ENCODE assay signal across 25 cellular contexts in the genomic region with DNA sequence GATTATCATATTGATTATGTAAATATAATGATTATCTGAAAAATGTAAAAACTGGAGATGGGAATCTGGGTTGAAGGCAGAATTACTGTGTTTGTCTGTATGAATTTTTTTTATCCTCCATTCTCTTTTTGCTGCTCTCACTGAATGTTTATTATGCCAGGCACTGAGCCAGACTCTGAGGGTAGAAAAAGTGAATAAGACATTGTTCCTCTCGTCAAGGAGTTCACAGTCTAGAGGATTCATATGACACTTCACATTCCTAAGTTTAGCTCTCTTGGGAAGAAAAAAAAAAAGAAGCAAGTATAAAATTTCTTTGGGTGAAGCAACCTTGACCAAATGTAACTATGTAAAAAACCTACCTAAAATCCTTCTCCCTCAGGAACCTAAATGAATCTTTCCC.
A peak's percentile ranks its signal among the peaks of the same experiment; 100 is the strongest.
DNase-seq lines count a peak whose midpoint lies in the region; ATAC-seq and TF ChIP-seq lines count a peak whose summit lies in the region.
"Had no signal": no experiment of that assay in that cellular context is flagged by ENCODE, and none has a peak within 500 bp of the region (broad histone marks: within the 10 kb centered on the region; RNA-seq: fewer than 3 reads in every experiment).

No MANE protein-coding gene starts in this region.

- H3K4ac ChIP-seq in IMR-90 (ENCODE audit: low read depth, low read length) (no peak overlapping the region), mesenchymal stem cell (ENCODE audit: low read depth in 1 of 2, low read length in 2 of 2) (no peak overlapping the region)

- H4K20me1 ChIP-seq in IMR-90 (ENCODE audit: insufficient read depth, low read length) (no peaks in the 10 kb centered on the region), mammary epithelial cell (ENCODE audit: insufficient read depth, low read length) (no peaks in the 10 kb centered on the region)

- H2BK15ac ChIP-seq in IMR-90 (ENCODE audit: low read depth, low read length) = no peak overlapping the region
- no peak overlapping the region for H2BK15ac ChIP-seq in mesenchymal stem cell (ENCODE audit: low read depth, poor library complexity, severe bottlenecking)

- no peak overlapping the region for H2BK120ac ChIP-seq in IMR-90 (ENCODE audit: low read depth, low read length)
- H2BK120ac ChIP-seq in mesenchymal stem cell (ENCODE audit: low read depth, low read length) = no peak overlapping the region

- H4K8ac ChIP-seq in IMR-90 (ENCODE audit: low read depth in 2 of 2, low read length in 2 of 2) (no peak overlapping the region), mesenchymal stem cell (ENCODE audit: low read length) (no peak overlapping the region)

- no peak overlapping the region for H2BK12ac ChIP-seq in mesenchymal stem cell (ENCODE audit: low read length in 2 of 2)

- peaks cover 3% of the 10 kb centered on the region for H3K9me3 ChIP-seq in IMR-90 (ENCODE audit: control insufficient read depth, insufficient read depth, low read length)
- no peaks in the 10 kb centered on the region for H3K9me3 ChIP-seq in mammary epithelial cell (replicated peaks; ENCODE audit: insufficient read depth, low read length)
- H3K9me3 ChIP-seq in testis = no peaks in the 10 kb centered on the region
- H3K9me3 ChIP-seq in mesenchymal stem cell (ENCODE audit: control insufficient read depth, low read length) = no peaks in the 10 kb centered on the region
- H3K9me3 ChIP-seq in prostate gland = no peaks in the 10 kb centered on the region
- H3K9me3 ChIP-seq: body of pancreas, left ventricle myocardium inferior, suprapubic skin had no signal

- no peaks in the 10 kb centered on the region for H3K27me3 ChIP-seq in IMR-90 (ENCODE audit: control insufficient read depth, insufficient read depth, low read length)
- no peaks in the 10 kb centered on the region for H3K27me3 ChIP-seq in mammary epithelial cell (ENCODE audit: insufficient read depth, low read length)
- no peaks in the 10 kb centered on the region for H3K27me3 ChIP-seq in testis
- H3K27me3 ChIP-seq in mesenchymal stem cell (ENCODE audit: control insufficient read depth in 1 of 2, insufficient read depth in 1 of 2, low read length in 2 of 2) = no peaks in the 10 kb centered on the region
- no peaks in the 10 kb centered on the region for H3K27me3 ChIP-seq in prostate gland (replicated peaks; ENCODE audit: insufficient read depth)
- H3K27me3 ChIP-seq: body of pancreas, esophagus squamous epithelium, suprapubic skin had no signal

- H3K36me3 ChIP-seq in IMR-90 (ENCODE audit: control insufficient read depth, insufficient read depth, low read length) (no peaks in the 10 kb centered on the region), mammary epithelial cell (ENCODE audit: insufficient read depth, low read length) (no peaks in the 10 kb centered on the region), testis (ENCODE audit: low read depth, missing control alignments) (no peaks in the 10 kb centered on the region), mesenchymal stem cell (ENCODE audit: control insufficient read depth in 1 of 2, insufficient read depth in 2 of 2, low read depth in 1 of 2, low read length in 2 of 2) (no peaks in the 10 kb centered on the region), prostate gland (no peaks in the 10 kb centered on the region)
- H3K36me3 ChIP-seq: esophagus squamous epithelium, left ventricle myocardium inferior, suprapubic skin had no signal

- H3K4me1 ChIP-seq in IMR-90 (ENCODE audit: control insufficient read depth, insufficient read depth, low read length) (no peaks in the 10 kb centered on the region), mammary epithelial cell (ENCODE audit: insufficient read depth, low read length) (no peaks in the 10 kb centered on the region), testis (no peaks in the 10 kb centered on the region), mesenchymal stem cell (ENCODE audit: control insufficient read depth, insufficient read depth, low read depth, low read length) (no peaks in the 10 kb centered on the region), prostate gland (replicated peaks) (no peaks in the 10 kb centered on the region)
- H3K4me1 ChIP-seq: body of pancreas, esophagus squamous epithelium, left ventricle myocardium inferior, suprapubic skin had no signal

- POLR2A ChIA-PET in IMR-90 (lab: Charles Lee; ENCODE audit: unreplicated experiment) = no interaction called here

- WGBS in IMR-90 (ENCODE audit: extremely low coverage in 2 of 2, insufficient read length in 1 of 2), 2 experiments = no CpG with 5 or more reads among the region's 1 CpG
- 0% methylated on average over 1 of the region's 1 CpG for WGBS in mammary epithelial cell (ENCODE audit: low coverage, missing lambda C conversion rate)
- WGBS in testis, 2 donors = 22 to 27% methylated on average over 1 of the region's 1 CpG
- WGBS in mesenchymal stem cell = no CpG with 5 or more reads among the region's 1 CpG
- WGBS in prostate gland = 12% methylated on average over 1 of the region's 1 CpG

- no peak overlapping the region for H4K5ac ChIP-seq in IMR-90 (ENCODE audit: low read depth, low read length)

- TF ChIP-seq POLR2A in IMR-90 (IDR thresholded peaks at IDR 0.05; ENCODE audit: low read depth, low read length) = no peak
- no peak for TF ChIP-seq POLR2A in testis (IDR thresholded peaks at IDR 0.05)
- no peak for TF ChIP-seq POLR2A in prostate gland (IDR thresholded peaks at IDR 0.05)

- no peak for TF ChIP-seq RAD21 in IMR-90 (IDR thresholded peaks at IDR 0.05; ENCODE audit: low read length)

- CTCF ChIA-PET in IMR-90 (lab: Yijun Ruan, JAX) = interaction anchor here (0.6 kb wide), 1 partner anchor 9 kb away, joined by 3 read pairs; no protein-coding TSS in a partner anchor
- CTCF ChIA-PET in mammary epithelial cell (lab: Charles Lee; ENCODE audit: low non-redundant PET) = no interaction called here

- ATAC-seq in IMR-90 (ENCODE audit: low read depth) = no peak
- ATAC-seq: activated naive CD4-positive, alpha-beta T cell treated with anti-CD3 and anti-CD28 coated beads, Interleukin-2, amount 50 U/mL, for 72 hours; body of pancreas; SK-N-SH treated with all-trans-retinoic acid at 6 μM for 48 hours; stimulated activated effector memory CD8-positive, alpha-beta T cell treated with anti-CD3 and anti-CD28 coated beads, Interleukin-12 subunit alpha, Interleukin-12 subunit beta, amount 100 ng/mL, for 72 hours had no signal

- H3K9ac ChIP-seq in IMR-90 (ENCODE audit: low read depth, low read length) (no peak overlapping the region), mammary epithelial cell (ENCODE audit: insufficient read depth, low read length) (no peak overlapping the region), mesenchymal stem cell (ENCODE audit: low read length) (no peak overlapping the region)

- no peak overlapping the region for H3K27ac ChIP-seq in IMR-90 (ENCODE audit: insufficient read depth, low read length)
- H3K27ac ChIP-seq in mammary epithelial cell (ENCODE audit: insufficient read depth, low read depth, low read length) = no peak overlapping the region
- no peak overlapping the region for H3K27ac ChIP-seq in testis
- no peak overlapping the region for H3K27ac ChIP-seq in mesenchymal stem cell (ENCODE audit: low read length, poor library complexity, severe bottlenecking)
- H3K27ac ChIP-seq in prostate gland = no peak overlapping the region
- H3K27ac ChIP-seq: body of pancreas, esophagus squamous epithelium, left ventricle myocardium inferior, suprapubic skin, VCaP had no signal

- H3K4me2 ChIP-seq in IMR-90 (ENCODE audit: low read depth, low read length) (no peak overlapping the region), mammary epithelial cell (ENCODE audit: insufficient read depth, low read depth, low read length) (no peak overlapping the region), mesenchymal stem cell (ENCODE audit: low read length, poor library complexity, severe bottlenecking) (no peak overlapping the region)

- H4K91ac ChIP-seq in IMR-90 (ENCODE audit: insufficient read depth, low read depth, low read length) = no peak overlapping the region
- H4K91ac ChIP-seq in mesenchymal stem cell (ENCODE audit: low read length) = no peak overlapping the region

- intact Hi-C loops in IMR-90 (cut with micrococcal nuclease) (no loop called here), mammary epithelial cell (cut with micrococcal nuclease) (no loop called here), testis (cut with DNase I; ENCODE audit: low total_unique reads) (no loop called here), prostate gland (cut with DNase I) (no loop called here)

- peak; percentile 16 for DNase-seq in IMR-90
- peak; percentile 29 for DNase-seq in mammary epithelial cell
- DNase-seq in kidney glomerular epithelial cell (lab: John Stamatoyannopoulos, UW) = peak; percentile 40
- DNase-seq in testis = peak; percentile 48
- DNase-seq in NCI-H510A (lab: John Stamatoyannopoulos, UW) = no peak
- no peak for DNase-seq in DMS114 treated with DMSO at 0.1 percent for 48 hours (lab: John Stamatoyannopoulos, UW; ENCODE audit: unreplicated experiment)
- no peak for DNase-seq in mesenchymal stem cell
- DNase-seq in prostate gland (ENCODE audit: low spot score) = no peak
- DNase-seq: activated CD4-positive, alpha-beta T cell treated with anti-CD3 and anti-CD28 coated beads, Interleukin-2, amount 10 ng/mL, durations not matched to agents 24 days and 14 days; body of pancreas; CD4-positive, CD25-positive, alpha-beta regulatory T cell; effector memory CD4-positive, alpha-beta T cell; esophagus squamous epithelium; head of caudate nucleus; left ventricle myocardium inferior; NCI-H1092; NCI-H2081; NCI-H524; small intestine; stimulated activated CD4-positive, alpha-beta T cell treated with anti-CD3 and anti-CD28 coated beads, Interleukin-2, amount 100 ng/mL, for 24 hours had no signal

- H3K56ac ChIP-seq in IMR-90 (ENCODE audit: extremely low read depth, insufficient read depth, low read length) = no peak overlapping the region

- no peak overlapping the region for H2AK9ac ChIP-seq in IMR-90 (replicated peaks; ENCODE audit: low read depth, low read length, poor library complexity)

- H3K23ac ChIP-seq in IMR-90 (ENCODE audit: low read depth, low read length) (no peak overlapping the region), mesenchymal stem cell (ENCODE audit: low read length in 2 of 2) (no peak overlapping the region)

- TF ChIP-seq CTCF in IMR-90 (conservative IDR thresholded peaks at IDR 0.05; ENCODE audit: low read depth, low read length) (no peak), mammary epithelial cell (conservative IDR thresholded peaks at IDR 0.05 in 1 of 2, IDR thresholded peaks at IDR 0.05 in 1 of 2; ENCODE audit: extremely low read depth in 1 of 2, insufficient read depth in 1 of 2, low read depth in 1 of 2, low read length in 2 of 2) (no peak), testis (IDR thresholded peaks at IDR 0.05) (no peak), prostate gland (IDR thresholded peaks at IDR 0.05) (no peak)

- no TSS peak for BruUV-seq in IMR-90 (replicated peaks; lab: Mats Ljungman, UMichigan)
- BruUV-seq in mammary epithelial cell (replicated peaks; lab: Mats Ljungman, UMichigan) = no TSS peak

- no peaks in the 10 kb centered on the region for H3K79me2 ChIP-seq in mammary epithelial cell (ENCODE audit: insufficient read depth, low read length)

- in situ Hi-C loops in IMR-90 (cut with MboI; ENCODE audit: low sequenced_read_pairs) = no loop called here
- in situ Hi-C loops in mammary epithelial cell (cut with MboI; ENCODE audit: low sequenced_read_pairs in 2 of 2) = no loop called here

- H2BK5ac ChIP-seq in IMR-90 (ENCODE audit: low read depth, low read length, poor library complexity, severe bottlenecking) (no peak overlapping the region), mesenchymal stem cell (ENCODE audit: low read depth, low read length, poor library complexity, severe bottlenecking) (no peak overlapping the region)

- H3K79me1 ChIP-seq in IMR-90 (ENCODE audit: low read depth in 1 of 2, low read length in 2 of 2) (no peaks in the 10 kb centered on the region), mesenchymal stem cell (replicated peaks; ENCODE audit: low read length, poor library complexity, severe bottlenecking) (no peaks in the 10 kb centered on the region)

- H2BK20ac ChIP-seq in IMR-90 (ENCODE audit: low read depth, low read length) = no peak overlapping the region

- H3K9me1 ChIP-seq in IMR-90 (ENCODE audit: insufficient read depth, low read length) = no peaks in the 10 kb centered on the region

- H2AFZ ChIP-seq in IMR-90 (replicated peaks; ENCODE audit: low read length, poor library complexity) (no peak overlapping the region), mammary epithelial cell (ENCODE audit: low read depth, low read length) (no peak overlapping the region), mesenchymal stem cell (ENCODE audit: low read depth, low read length) (no peak overlapping the region)

- H3K18ac ChIP-seq in IMR-90 (ENCODE audit: low read depth, low read length) (no peak overlapping the region), mesenchymal stem cell (ENCODE audit: low read depth in 1 of 2, low read length in 2 of 2) (no peak overlapping the region)

- dilution Hi-C loops in IMR-90 (cut with HindIII; ENCODE audit: low sequenced_read_pairs, unreplicated experiment) (no loop called here), mammary epithelial cell (cut with HindIII; ENCODE audit: low sequenced_read_pairs) (no loop called here)

- no peak overlapping the region for H3K14ac ChIP-seq in IMR-90 (replicated peaks; ENCODE audit: low read depth, low read length)
- H3K14ac ChIP-seq in mesenchymal stem cell (ENCODE audit: low read length in 2 of 2) = no peak overlapping the region

- H2AK5ac ChIP-seq in IMR-90 (ENCODE audit: low read depth, low read length) (no peak overlapping the region), mesenchymal stem cell (ENCODE audit: low read length, severe bottlenecking) (no peak overlapping the region)

- H3K4me3 ChIP-seq in IMR-90 (ENCODE audit: insufficient read depth, low read depth, low read length) = no peak overlapping the region
- no peak overlapping the region for H3K4me3 ChIP-seq in mammary epithelial cell (replicated peaks in 1 of 3; ENCODE audit: insufficient read depth in 1 of 3, low read depth in 2 of 3, low read length in 3 of 3)
- H3K4me3 ChIP-seq in testis = no peak overlapping the region
- no peak overlapping the region for H3K4me3 ChIP-seq in mesenchymal stem cell (ENCODE audit: insufficient read depth in 1 of 2, low read depth in 1 of 2, low read length in 2 of 2)
- no peak overlapping the region for H3K4me3 ChIP-seq in prostate gland
- H3K4me3 ChIP-seq: body of pancreas, esophagus squamous epithelium, left ventricle myocardium inferior, suprapubic skin had no signal

Comparison
In these comparisons a context has a peak if more than half of its experiments do, and no peak if none do; other contexts are left out.
1. DNase-seq: peak in IMR-90 (single experiment), mammary epithelial cell (single experiment), kidney glomerular epithelial cell (single experiment) and testis (single experiment); none in NCI-H510A (single experiment), DMS114 treated with DMSO at 0.1 percent for 48 hours (single experiment), mesenchymal stem cell (single experiment) and prostate gland (single experiment).